Comparison of ENCODE assay signal across 1 cellular context in the genomic region with DNA sequence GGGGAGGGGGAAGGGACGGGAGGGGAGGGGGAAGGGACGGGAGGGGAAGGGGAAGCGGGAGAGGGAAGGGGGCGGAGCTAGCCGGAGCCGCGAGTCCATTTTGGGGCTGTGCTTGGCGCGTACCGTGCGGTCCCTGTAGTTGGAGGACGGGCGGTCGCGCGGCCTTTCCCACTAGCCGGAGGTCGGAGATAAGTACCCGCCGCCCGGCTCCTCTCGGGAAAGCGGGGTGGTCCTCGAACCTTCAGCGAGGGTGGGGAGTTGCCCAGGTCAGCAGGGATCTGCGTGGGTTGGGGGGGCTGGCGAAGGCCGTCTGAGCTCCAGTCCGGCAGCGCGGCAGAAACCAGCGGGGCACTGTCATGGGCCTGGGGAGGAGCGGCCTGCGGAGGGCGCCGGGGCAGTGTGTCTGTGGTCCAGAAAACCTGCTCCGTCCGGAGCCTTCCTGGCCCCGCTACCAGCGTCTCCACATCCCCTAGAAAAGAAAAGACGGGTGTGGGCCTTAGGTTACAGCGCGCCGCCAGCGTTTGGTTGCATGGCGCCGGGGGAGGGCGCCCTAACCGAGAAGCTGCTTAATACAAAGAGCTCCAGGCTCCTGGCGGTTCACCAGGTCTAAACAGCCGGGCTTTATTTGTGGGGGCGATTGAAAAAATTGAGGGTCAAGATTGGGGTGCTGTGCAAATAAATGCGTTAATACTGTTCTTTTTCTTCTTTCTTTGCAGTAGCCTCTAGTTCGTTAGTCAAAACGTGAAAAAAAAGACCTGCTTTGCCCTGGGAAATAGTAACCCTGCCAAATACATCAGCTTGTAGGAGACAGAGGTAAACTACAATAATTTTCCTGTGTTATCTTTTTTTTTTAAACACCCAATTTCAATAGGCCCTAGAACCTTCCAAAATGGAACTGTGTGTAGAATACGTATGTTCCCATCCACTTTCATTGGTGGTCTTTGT.
A peak's percentile ranks its signal among the peaks of the same experiment; 100 is the strongest.
TF ChIP-seq lines count a peak whose summit lies in the region.

A gene with protein sequence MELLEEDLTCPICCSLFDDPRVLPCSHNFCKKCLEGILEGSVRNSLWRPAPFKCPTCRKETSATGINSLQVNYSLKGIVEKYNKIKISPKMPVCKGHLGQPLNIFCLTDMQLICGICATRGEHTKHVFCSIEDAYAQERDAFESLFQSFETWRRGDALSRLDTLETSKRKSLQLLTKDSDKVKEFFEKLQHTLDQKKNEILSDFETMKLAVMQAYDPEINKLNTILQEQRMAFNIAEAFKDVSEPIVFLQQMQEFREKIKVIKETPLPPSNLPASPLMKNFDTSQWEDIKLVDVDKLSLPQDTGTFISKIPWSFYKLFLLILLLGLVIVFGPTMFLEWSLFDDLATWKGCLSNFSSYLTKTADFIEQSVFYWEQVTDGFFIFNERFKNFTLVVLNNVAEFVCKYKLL (plus strand): TSS at position 92 of the 945 bp plus-strand sequence. CDS start 14,899 bp downstream, outside the sequence.

TF ChIP-seq in HepG2, 621 proteins besides CTCF, POLR2A, EP300 and RAD21 (continued from another document and continues in another):
- no peak for TF ChIP-seq ZNF543 (CRISPR knock-in tag; IDR thresholded peaks at IDR 0.05)
- TF ChIP-seq ARNT (IDR thresholded peaks at IDR 0.05), result no peak
- no peak for TF ChIP-seq KLF11 (CRISPR knock-in tag; IDR thresholded peaks at IDR 0.05)
- no peak for TF ChIP-seq CREB3 (CRISPR knock-in tag; IDR thresholded peaks at IDR 0.05)
- TF ChIP-seq ZNF879 (CRISPR knock-in tag; IDR thresholded peaks at IDR 0.05), result no peak; the same call in 1 of the 2 replicates
- peak; percentile 92 for TF ChIP-seq XRCC5 (optimal IDR thresholded peaks at IDR 0.05; ENCODE audit: low read length)
- TF ChIP-seq DDIT3 (CRISPR knock-in tag; IDR thresholded peaks at IDR 0.05), result no peak
- TF ChIP-seq CBX5 (CRISPR knock-in tag; IDR thresholded peaks at IDR 0.05; ENCODE audit: borderline replicate concordance), result peak; percentile 34; the same call in 1 of the 2 replicates
- no peak for TF ChIP-seq SIN3A (IDR thresholded peaks at IDR 0.05; ENCODE audit: borderline replicate concordance, low read depth, low read length)
- TF ChIP-seq HIVEP1 (CRISPR knock-in tag; IDR thresholded peaks at IDR 0.05), result peak; percentile 70; the same call in 1 of the 2 replicates
- peak; percentile 89 for TF ChIP-seq RBFOX2 (IDR thresholded peaks at IDR 0.05; ENCODE audit: low read depth, low read length)
- TF ChIP-seq ZNF609 (CRISPR knock-in tag; IDR thresholded peaks at IDR 0.05; ENCODE audit: borderline replicate concordance), result no peak
- TF ChIP-seq ZNF232 (CRISPR knock-in tag; IDR thresholded peaks at IDR 0.05; ENCODE audit: borderline replicate concordance), result peak; percentile 61; the same call in 1 of the 2 replicates
- TF ChIP-seq JDP2 (CRISPR knock-in tag; IDR thresholded peaks at IDR 0.05; ENCODE audit: borderline replicate concordance), result no peak
- no peak for TF ChIP-seq SIX4 (CRISPR knock-in tag; IDR thresholded peaks at IDR 0.05)
- no peak for TF ChIP-seq FIP1L1 (IDR thresholded peaks at IDR 0.05; ENCODE audit: borderline replicate concordance, insufficient read depth, low read depth, low read length)
- 0 out of 2 replicates have a peak, but pooled peaks have one; percentile 34 for TF ChIP-seq ISX (CRISPR knock-in tag; conservative IDR thresholded peaks at IDR 0.05)
- TF ChIP-seq ZNF577 (CRISPR knock-in tag; IDR thresholded peaks at IDR 0.05; ENCODE audit: borderline replicate concordance, low read depth), result no peak
- TF ChIP-seq SMAD1 (CRISPR knock-in tag; IDR thresholded peaks at IDR 0.05; ENCODE audit: borderline replicate concordance, low read depth), result no peak
- TF ChIP-seq, protein P1, sequence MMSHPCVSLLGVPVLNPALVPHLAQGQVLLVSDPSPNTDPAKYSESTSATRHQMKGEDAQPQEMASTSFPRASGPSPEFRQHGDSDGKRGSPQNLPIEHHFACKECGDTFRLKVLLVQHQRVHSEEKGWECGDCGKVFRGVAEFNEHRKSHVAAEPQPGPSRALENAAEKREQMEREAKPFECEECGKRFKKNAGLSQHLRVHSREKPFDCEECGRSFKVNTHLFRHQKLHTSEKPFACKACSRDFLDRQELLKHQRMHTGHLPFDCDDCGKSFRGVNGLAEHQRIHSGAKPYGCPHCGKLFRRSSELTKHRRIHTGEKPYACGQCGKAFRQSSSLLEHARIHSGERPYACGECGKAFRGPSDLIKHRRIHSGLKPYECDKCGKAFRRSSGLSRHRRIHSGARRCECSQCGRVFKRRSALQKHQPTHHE (CRISPR knock-in tag; IDR thresholded peaks at IDR 0.05; ENCODE audit: borderline replicate concordance), result no peak
- peak; percentile 45 for TF ChIP-seq GABPB1 (CRISPR knock-in tag; IDR thresholded peaks at IDR 0.05)
- no peak for TF ChIP-seq RBM39 (IDR thresholded peaks at IDR 0.05; ENCODE audit: low read depth, low read length, poor library complexity, severe bottlenecking)
- no peak for TF ChIP-seq ZNF546 (CRISPR knock-in tag; conservative IDR thresholded peaks at IDR 0.05)
- TF ChIP-seq RXRB (CRISPR knock-in tag; IDR thresholded peaks at IDR 0.05; ENCODE audit: borderline replicate concordance), result no peak
- TF ChIP-seq AKNA (CRISPR knock-in tag; IDR thresholded peaks at IDR 0.05; ENCODE audit: borderline replicate concordance), result no peak; the same call in 1 of the 2 replicates
- no peak for TF ChIP-seq ZNF496 (CRISPR knock-in tag; IDR thresholded peaks at IDR 0.05; ENCODE audit: insufficient replicate concordance)
- TF ChIP-seq TFDP2 (CRISPR knock-in tag; IDR thresholded peaks at IDR 0.05), result peak; percentile 36
- TF ChIP-seq BATF2 (CRISPR knock-in tag; IDR thresholded peaks at IDR 0.05), result no peak
- no peak for TF ChIP-seq KLF13 (CRISPR knock-in tag; IDR thresholded peaks at IDR 0.05)
- peak; percentile 64; the same call in 1 of the 2 replicates for TF ChIP-seq ATF7-NPFF (CRISPR knock-in tag; IDR thresholded peaks at IDR 0.05; ENCODE audit: low read depth)
- peak; percentile 65 for TF ChIP-seq JARID2 (CRISPR knock-in tag; IDR thresholded peaks at IDR 0.05; ENCODE audit: insufficient replicate concordance)
- TF ChIP-seq AHR (CRISPR knock-in tag; IDR thresholded peaks at IDR 0.05), result no peak
- peak; percentile 44; the same call in 1 of the 2 replicates for TF ChIP-seq GATAD1 (CRISPR knock-in tag; IDR thresholded peaks at IDR 0.05)
- no peak for TF ChIP-seq WIZ (CRISPR knock-in tag; IDR thresholded peaks at IDR 0.05)
- TF ChIP-seq SP5 (CRISPR knock-in tag; IDR thresholded peaks at IDR 0.05; ENCODE audit: borderline replicate concordance, low read depth), result no peak; the same call in 1 of the 2 replicates
- TF ChIP-seq NR2F2 (IDR thresholded peaks at IDR 0.05; ENCODE audit: borderline replicate concordance, low read depth), result no peak
- TF ChIP-seq MEIS1 (CRISPR knock-in tag; IDR thresholded peaks at IDR 0.05; ENCODE audit: borderline replicate concordance), result no peak
- no peak; the same call in 1 of the 2 replicates for TF ChIP-seq ZNF160 (CRISPR knock-in tag; IDR thresholded peaks at IDR 0.05)
- peak; percentile 52 for TF ChIP-seq SRSF1 (optimal IDR thresholded peaks at IDR 0.05; ENCODE audit: low read depth, low read length)
- no peak for TF ChIP-seq ZNF639 (CRISPR knock-in tag; conservative IDR thresholded peaks at IDR 0.05)
